ENCODE assay signal across 27 cellular contexts in genomic region chr4:57777871-57778270, GRCh38.
"Had no signal": no experiment of that assay in that cellular context is flagged by ENCODE, and none has a peak within 500 bp of the region (broad histone marks: within the 10 kb centered on the region; RNA-seq: fewer than 3 reads in every experiment).

No MANE protein-coding gene starts in this region.

- H3K27ac ChIP-seq: brain microvascular endothelial cell, SK-N-MC, WERI-Rb-1 had no signal

- H3K36me3 ChIP-seq: brain microvascular endothelial cell, MG63, WERI-Rb-1 had no signal

- ATAC-seq: activated CD8-positive, alpha-beta T cell treated with anti-CD3 and anti-CD28 coated beads for 36 hours; activated T-cell treated with anti-CD3 and anti-CD28 coated beads, Interleukin-2, amount 50 U/mL, for 72 hours; activated T-helper 17 cell treated with anti-CD3 and anti-CD28 coated beads, Interleukin-2, amount 50 U/mL, for 72 hours had no signal

- H3K27me3 ChIP-seq: brain microvascular endothelial cell, MG63 had no signal

- H3K9me3 ChIP-seq: MG63 had no signal

- DNase-seq: activated CD4-positive, alpha-beta T cell treated with anti-CD3 and anti-CD28 coated beads, Interleukin-2, amount 10 ng/mL, durations not matched to agents 24 days and 14 days; activated CD4-positive, alpha-beta T cell treated with anti-CD3 and anti-CD28 coated beads, Interleukin-2, amount 50 U/mL, for 4 hours; activated CD8-positive, alpha-beta T cell treated with anti-CD3 and anti-CD28 coated beads for 36 hours; activated effector memory CD4-positive, alpha-beta T cell treated with anti-CD3 and anti-CD28 coated beads, Interleukin-2, amount 50 U/mL, for 16 hours; activated naive CD4-positive, alpha-beta T cell; activated naive CD4-positive, alpha-beta T cell treated with anti-CD3 and anti-CD28 coated beads, Interleukin-2, amount 50 U/mL, for 16 hours; activated naive CD8-positive, alpha-beta T cell treated with anti-CD3 and anti-CD28 coated beads for 36 hours; activated T-cell treated with anti-CD3 and anti-CD28 coated beads, Interleukin-2, amount 50 U/mL, for 1 hour; activated T-cell treated with anti-CD3 and anti-CD28 coated beads, Interleukin-2, amount 50 U/mL, for 72 hours; amniotic stem cell; aorta; brain microvascular endothelial cell; central memory CD4-positive, alpha-beta T cell; Kasumi-1; MG63; NCI-H1048; NCI-H1105 treated with DMSO at 0.1 percent for 48 hours; NCI-H1436; NCI-H1694; NCI-H2029; NCI-H345; NCI-H524 treated with DMSO at 0.1 percent for 48 hours; Right ventricle myocardium superior; T1000; WERI-Rb-1 had no signal

- H3K4me3 ChIP-seq: MG63, SK-N-MC had no signal
